17 cellular contexts compared by ENCODE assay signal in genomic region chr9:92720807-92721535, GRCh38. TPM values are rescaled to one million over a fixed set of nuclear protein-coding genes. Genes with fewer than 3 reads are reported as not detected.
DNase-seq lines count a peak whose midpoint lies in the region; ATAC-seq and TF ChIP-seq lines count a peak whose summit lies in the region.
"Had no signal": no experiment of that assay in that cellular context is flagged by ENCODE, and none has a peak within 500 bp of the region (broad histone marks: within the 10 kb centered on the region; RNA-seq: fewer than 3 reads in every experiment).

No MANE protein-coding gene starts in this region.

- ATAC-seq in heart left ventricle, result no peak
- ATAC-seq in stimulated activated naive B cell treated with anti-CD40 and anti-IgM and Interleukin-4, amounts not matched to agents 10 μg/mL and 1 μg/mL and 100 μg/mL, for 72 hours (replicated peaks), result peak; percentile 75 to 84
- ATAC-seq in HG03565 (IDR thresholded peaks at IDR 0.05; ENCODE audit: unreplicated experiment), result no peak
- ATAC-seq in HG03196 (IDR thresholded peaks at IDR 0.05; ENCODE audit: unreplicated experiment), result no peak
- ATAC-seq: left cardiac atrium had no signal

- peak; percentile 40 for DNase-seq in right atrium auricular region (ENCODE audit: low spot score)
- no peak for DNase-seq in heart left ventricle
- peak; percentile 51 for DNase-seq in MV-4-11 (lab: John Stamatoyannopoulos, UW)
- peak; percentile 13 for DNase-seq in ecto neural progenitor cell (ENCODE audit: low spot score)
- DNase-seq in stimulated activated naive B cell treated with anti-CD40 and anti-IgM and Interleukin-4, amounts not matched to agents 10 μg/mL and 1 μg/mL and 100 μg/mL, for 72 hours, result no peak
- no peak for DNase-seq in NCI-H2171 treated with DMSO at 0.1 percent for 48 hours (lab: John Stamatoyannopoulos, UW)
- DNase-seq: ACHN; activated CD4-positive, alpha-beta T cell treated with anti-CD3 and anti-CD28 coated beads, Interleukin-2, amount 10 ng/mL, durations not matched to agents 24 days and 14 days; DMS53; left cardiac atrium; NCI-H1436; NCI-H774; nucleus accumbens; RPMI8226 had no signal

- H3K4me1 Mint-ChIP-seq in stimulated activated naive B cell treated with anti-CD40 and anti-IgM and Interleukin-4, amounts not matched to agents 10 μg/mL and 1 μg/mL and 100 μg/mL, for 72 hours, result peaks cover 46 to 72% of the 10 kb centered on the region in 2 donors

- peak overlapping the region; percentile 89 for H3K27ac Mint-ChIP-seq in stimulated activated naive B cell treated with anti-CD40 and anti-IgM and Interleukin-4, amounts not matched to agents 10 μg/mL and 1 μg/mL and 100 μg/mL, for 72 hours
- H3K27ac Mint-ChIP-seq: activated CD4-positive, alpha-beta T cell treated with anti-CD3 and anti-CD28 coated beads, Interleukin-2, amount 10 ng/mL, durations not matched to agents 24 days and 14 days had no signal

- H3K27me3 ChIP-seq in right atrium auricular region, result no peaks in the 10 kb centered on the region
- no peaks in the 10 kb centered on the region for H3K27me3 ChIP-seq in heart left ventricle
- H3K27me3 ChIP-seq: dorsolateral prefrontal cortex had no signal

- WGBS in heart left ventricle, 4 donors, result 81 to 87% (median 85%) methylated on average over 8 of the region's 8 CpGs

- H3K4me3 ChIP-seq in right atrium auricular region (no peak overlapping the region), heart left ventricle (no peak overlapping the region)
- H3K4me3 ChIP-seq: dorsolateral prefrontal cortex had no signal

- H3K4me1 ChIP-seq in right atrium auricular region (peaks cover 0 to 9% of the 10 kb centered on the region in 2 donors), heart left ventricle (peaks cover 3 to 21% (median 6%) of the 10 kb centered on the region in 12 donors)

- peaks cover 50 to 73% of the 10 kb centered on the region in 2 donors for H3K36me3 Mint-ChIP-seq in stimulated activated naive B cell treated with anti-CD40 and anti-IgM and Interleukin-4, amounts not matched to agents 10 μg/mL and 1 μg/mL and 100 μg/mL, for 72 hours

- H3K27ac ChIP-seq in right atrium auricular region (no peak overlapping the region), heart left ventricle (no peak overlapping the region)
- H3K27ac ChIP-seq: dorsolateral prefrontal cortex had no signal

- TF ChIP-seq CTCF in right atrium auricular region (IDR thresholded peaks at IDR 0.05), result no peak
- no peak for TF ChIP-seq CTCF in heart left ventricle (IDR thresholded peaks at IDR 0.05)

- H3K9me3 ChIP-seq in right atrium auricular region (no peaks in the 10 kb centered on the region), heart left ventricle (no peaks in the 10 kb centered on the region)

- peak overlapping the region; percentile 7 to 29 for H3K4me3 Mint-ChIP-seq in stimulated activated naive B cell treated with anti-CD40 and anti-IgM and Interleukin-4, amounts not matched to agents 10 μg/mL and 1 μg/mL and 100 μg/mL, for 72 hours
- H3K4me3 Mint-ChIP-seq: activated CD4-positive, alpha-beta T cell treated with anti-CD3 and anti-CD28 coated beads, Interleukin-2, amount 10 ng/mL, durations not matched to agents 24 days and 14 days had no signal

- intact Hi-C loops in heart left ventricle (cut with DNase I), result no loop called here

- H3K9me3 Mint-ChIP-seq in stimulated activated naive B cell treated with anti-CD40 and anti-IgM and Interleukin-4, amounts not matched to agents 10 μg/mL and 1 μg/mL and 100 μg/mL, for 72 hours, result no peaks in the 10 kb centered on the region
- H3K9me3 Mint-ChIP-seq: activated CD4-positive, alpha-beta T cell treated with anti-CD3 and anti-CD28 coated beads, Interleukin-2, amount 10 ng/mL, durations not matched to agents 24 days and 14 days had no signal

- no peaks in the 10 kb centered on the region for H3K27me3 Mint-ChIP-seq in stimulated activated naive B cell treated with anti-CD40 and anti-IgM and Interleukin-4, amounts not matched to agents 10 μg/mL and 1 μg/mL and 100 μg/mL, for 72 hours
- H3K27me3 Mint-ChIP-seq: activated CD4-positive, alpha-beta T cell treated with anti-CD3 and anti-CD28 coated beads, Interleukin-2, amount 10 ng/mL, durations not matched to agents 24 days and 14 days had no signal

- TF ChIP-seq POLR2A in heart left ventricle (IDR thresholded peaks at IDR 0.05), result no peak

- H3K36me3 ChIP-seq in right atrium auricular region (peaks cover 57% of the 10 kb centered on the region), heart left ventricle (peaks cover 0 to 79% (median 62%) of the 10 kb centered on the region in 9 donors)

RNA-seq across cellular contexts. Expression of gene BICD2, which starts 43.7 kb away (rescaled TPM):
- 10 to 100 TPM; 32.2 to 40.4 TPM for total RNA-seq in right atrium auricular region
- total RNA-seq in heart left ventricle, result 10 to 100 TPM; 28.3 to 56.7 (median 35.9) TPM
- 10 to 100 TPM; 17.6 to 45.7 TPM for polyA plus RNA-seq in heart left ventricle

RNA-seq across cellular contexts. Expression of gene IPPK, which starts 51.0 kb away (rescaled TPM):
- total RNA-seq in right atrium auricular region, result 10 to 100 TPM in 1 of 2 donors, 1 to 10 TPM in 1; 8.9 to 13.1 TPM
- total RNA-seq in heart left ventricle, result 10 to 100 TPM in 2 of 9 donors, 1 to 10 TPM in 7; 5.8 to 10.1 (median 8.6) TPM
- polyA plus RNA-seq in heart left ventricle, result 10 to 100 TPM in 1 of 2 donors, 1 to 10 TPM in 1; 4.2 to 11.0 TPM

Comparison
In these comparisons a context has a peak if more than half of its experiments do, and no peak if none do; other contexts are left out.
1. DNase-seq: peak in right atrium auricular region (single experiment), MV-4-11 (single experiment) and ecto neural progenitor cell (single experiment); none in heart left ventricle (0 of 5), stimulated activated naive B cell treated with anti-CD40 and anti-IgM and Interleukin-4, amounts not matched to agents 10 μg/mL and 1 μg/mL and 100 μg/mL, for 72 hours (single experiment) and NCI-H2171 treated with DMSO at 0.1 percent for 48 hours (single experiment).
2. ATAC-seq: peak in stimulated activated naive B cell treated with anti-CD40 and anti-IgM and Interleukin-4, amounts not matched to agents 10 μg/mL and 1 μg/mL and 100 μg/mL, for 72 hours (2 of 2); none in heart left ventricle (0 of 4), HG03565 (single experiment) and HG03196 (single experiment).